1 cellular context compared by ENCODE assay signal in genomic region chr1:23693599-23693998, GRCh38.
TF ChIP-seq lines count a peak whose summit lies in the region.

No MANE protein-coding gene starts in this region.

TF ChIP-seq in A549, 52 proteins besides CTCF, POLR2A, EP300 and RAD21 (continued from another document):
- TF ChIP-seq SMC3 (IDR thresholded peaks at IDR 0.05) = no peak
- TF ChIP-seq, protein P1, sequence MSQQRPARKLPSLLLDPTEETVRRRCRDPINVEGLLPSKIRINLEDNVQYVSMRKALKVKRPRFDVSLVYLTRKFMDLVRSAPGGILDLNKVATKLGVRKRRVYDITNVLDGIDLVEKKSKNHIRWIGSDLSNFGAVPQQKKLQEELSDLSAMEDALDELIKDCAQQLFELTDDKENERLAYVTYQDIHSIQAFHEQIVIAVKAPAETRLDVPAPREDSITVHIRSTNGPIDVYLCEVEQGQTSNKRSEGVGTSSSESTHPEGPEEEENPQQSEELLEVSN (IDR thresholded peaks at IDR 0.05; ENCODE audit: borderline replicate concordance, low read depth) = no peak
- no peak for TF ChIP-seq FOXS1 (CRISPR knock-in tag; IDR thresholded peaks at IDR 0.05)
- TF ChIP-seq JUNB (IDR thresholded peaks at IDR 0.05) = no peak
- no peak for TF ChIP-seq PHF8 (IDR thresholded peaks at IDR 0.05; ENCODE audit: borderline replicate concordance, low read depth)
- no peak for TF ChIP-seq SREBF2 (IDR thresholded peaks at IDR 0.05)
- no peak for TF ChIP-seq PBX3 (IDR thresholded peaks at IDR 0.05)
